In genomic region chr15:69141286-69141701, GRCh38 we compare ENCODE assay signal across 11 cellular contexts. TPM values are rescaled to one million over a fixed set of nuclear protein-coding genes. Genes with fewer than 3 reads are reported as not detected.
DNase-seq lines count a peak whose midpoint lies in the region; ATAC-seq and TF ChIP-seq lines count a peak whose summit lies in the region.
"Had no signal": no experiment of that assay in that cellular context is flagged by ENCODE, and none has a peak within 500 bp of the region (broad histone marks: within the 10 kb centered on the region; RNA-seq: fewer than 3 reads in every experiment).

No MANE protein-coding gene starts in this region.

- H3K36me3 ChIP-seq in HEK293 (ENCODE audit: control insufficient read depth in 2 of 2, insufficient read depth in 1 of 2, low read length in 2 of 2) (no peaks in the 10 kb centered on the region), PC-3 (ENCODE audit: low read depth, low read length) (no peaks in the 10 kb centered on the region)
- H3K36me3 ChIP-seq: left ventricle myocardium inferior, thyroid gland had no signal

- H3K4me3 ChIP-seq in HEK293 (ENCODE audit: low read depth, low read length): no peak overlapping the region
- H3K4me3 ChIP-seq in PC-3 (ENCODE audit: low read length): no peak overlapping the region
- no peak overlapping the region for H3K4me3 ChIP-seq in epithelial cell of proximal tubule (ENCODE audit: low read depth, low read length)
- H3K4me3 ChIP-seq: left ventricle myocardium inferior, thyroid gland had no signal

- CTCF ChIA-PET in HEK293 (lab: Yijun Ruan, JAX): interaction anchor here (0.7 to 1.4 kb wide), 6 partner anchors 9 to 253 kb away, joined by 3 to 7 read pairs (median 3); no protein-coding TSS in a partner anchor
- CTCF ChIA-PET in PC-3 (lab: Charles Lee): interaction anchor here (0.6 kb wide), 2 partner anchors 119 to 633 kb away, joined by 3 to 9 read pairs; no protein-coding TSS in a partner anchor

- no TSS peak for BruUV-seq in PC-3 (replicated peaks; lab: Mats Ljungman, UMichigan)

- POLR2A ChIA-PET in HEK293 (lab: Yijun Ruan, JAX): interaction anchor here (1.4 kb wide), 1 partner anchor 19 kb away, joined by 5 read pairs; the partner anchor contains the start of gene GLCE
- POLR2A ChIA-PET in PC-3 (lab: Charles Lee; ENCODE audit: unreplicated experiment): interaction anchor here (0.6 kb wide), 1 partner anchor 107 kb away, joined by 3 read pairs; no protein-coding TSS in a partner anchor

- no peak overlapping the region for H3K27ac ChIP-seq in HEK293 (ENCODE audit: extremely low read depth, low read depth, low read length)
- H3K27ac ChIP-seq in PC-3 (ENCODE audit: low read length): no peak overlapping the region
- H3K27ac ChIP-seq: left ventricle myocardium inferior, thyroid gland had no signal

- H3K27me3 ChIP-seq in PC-3 (ENCODE audit: low read length): no peaks in the 10 kb centered on the region
- H3K27me3 ChIP-seq: thyroid gland had no signal

- peaks cover 42% of the 10 kb centered on the region for H3K4me1 ChIP-seq in HEK293 (ENCODE audit: control insufficient read depth, insufficient read depth, low read length)
- no peaks in the 10 kb centered on the region; the same call in 1 of the 2 replicates for H3K4me1 ChIP-seq in PC-3 (ENCODE audit: insufficient read depth, low read length)
- H3K4me1 ChIP-seq: left ventricle myocardium inferior, thyroid gland had no signal

- no peak overlapping the region for H2AFZ ChIP-seq in PC-3 (ENCODE audit: low read length)

- H3K9ac ChIP-seq in PC-3 (ENCODE audit: low read length): no peak overlapping the region

- intact Hi-C loops in PC-3 (cut with micrococcal nuclease) (no loop called here), left ventricle myocardium superior (cut with micrococcal nuclease) (no loop called here)

- H3K9me2 ChIP-seq in PC-3 (replicated peaks; ENCODE audit: low read length): no peaks in the 10 kb centered on the region

- DNase-seq in PC-3 (peak; percentile 55), epithelial cell of proximal tubule (ENCODE audit: low read depth) (no peak), renal cortical epithelial cell (ENCODE audit: low read depth) (peak; percentile 75), retina (no peak), left ventricle myocardium superior (no peak)
- no peak for DNase-seq in activated CD8-positive, alpha-beta memory T cell treated with anti-CD3 and anti-CD28 coated beads, Interleukin-2, amount 50 U/mL, for 48 hours
- DNase-seq: activated effector memory CD4-positive, alpha-beta T cell treated with anti-CD3 and anti-CD28 coated beads, Interleukin-2, amount 50 U/mL, for 16 hours; Karpas-422; left ventricle myocardium inferior; thyroid gland had no signal

- H3K4me2 ChIP-seq in PC-3 (ENCODE audit: low read length): no peak overlapping the region

- H4K20me1 ChIP-seq in PC-3 (ENCODE audit: low read length): no peaks in the 10 kb centered on the region

- H3K9me3 ChIP-seq in HEK293 (ENCODE audit: control insufficient read depth, insufficient read depth, low read depth, low read length) (no peaks in the 10 kb centered on the region), PC-3 (ENCODE audit: low read length) (no peaks in the 10 kb centered on the region)
- H3K9me3 ChIP-seq: left ventricle myocardium inferior, thyroid gland had no signal

- H3K79me2 ChIP-seq in PC-3 (ENCODE audit: low read length): no peaks in the 10 kb centered on the region

- TF ChIP-seq CTCF in HEK293 (tag by site-specific recombination; IDR thresholded peaks at IDR 0.05): no peak
- TF ChIP-seq CTCF in PC-3 (conservative IDR thresholded peaks at IDR 0.05; ENCODE audit: low read depth, low read length): 0 out of 2 replicates have a peak, but pooled peaks have one; percentile 13
- TF ChIP-seq CTCF in epithelial cell of proximal tubule (conservative IDR thresholded peaks at IDR 0.05; ENCODE audit: low read depth, low read length): peak; percentile 36

- H3F3A ChIP-seq in PC-3 (ENCODE audit: low read length, unreplicated experiment): no peaks in the 10 kb centered on the region

- peak; percentile 73 for ATAC-seq in PC-3
- no peak for ATAC-seq in left ventricle myocardium superior

TF ChIP-seq in HEK293, 187 proteins besides CTCF, POLR2A, EP300 and RAD21:
- TF ChIP-seq, protein P1, sequence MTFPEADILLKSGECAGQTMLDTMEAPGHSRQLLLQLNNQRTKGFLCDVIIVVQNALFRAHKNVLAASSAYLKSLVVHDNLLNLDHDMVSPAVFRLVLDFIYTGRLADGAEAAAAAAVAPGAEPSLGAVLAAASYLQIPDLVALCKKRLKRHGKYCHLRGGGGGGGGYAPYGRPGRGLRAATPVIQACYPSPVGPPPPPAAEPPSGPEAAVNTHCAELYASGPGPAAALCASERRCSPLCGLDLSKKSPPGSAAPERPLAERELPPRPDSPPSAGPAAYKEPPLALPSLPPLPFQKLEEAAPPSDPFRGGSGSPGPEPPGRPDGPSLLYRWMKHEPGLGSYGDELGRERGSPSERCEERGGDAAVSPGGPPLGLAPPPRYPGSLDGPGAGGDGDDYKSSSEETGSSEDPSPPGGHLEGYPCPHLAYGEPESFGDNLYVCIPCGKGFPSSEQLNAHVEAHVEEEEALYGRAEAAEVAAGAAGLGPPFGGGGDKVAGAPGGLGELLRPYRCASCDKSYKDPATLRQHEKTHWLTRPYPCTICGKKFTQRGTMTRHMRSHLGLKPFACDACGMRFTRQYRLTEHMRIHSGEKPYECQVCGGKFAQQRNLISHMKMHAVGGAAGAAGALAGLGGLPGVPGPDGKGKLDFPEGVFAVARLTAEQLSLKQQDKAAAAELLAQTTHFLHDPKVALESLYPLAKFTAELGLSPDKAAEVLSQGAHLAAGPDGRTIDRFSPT (tag by site-specific recombination; IDR thresholded peaks at IDR 0.05): no peak
- TF ChIP-seq PRDM1 (tag by site-specific recombination; IDR thresholded peaks at IDR 0.05) (no peak), ZNF658 (tag by site-specific recombination; IDR thresholded peaks at IDR 0.05) (no peak), ZNF571 (tag by site-specific recombination; IDR thresholded peaks at IDR 0.05) (no peak), ZBTB8A (tag by site-specific recombination; IDR thresholded peaks at IDR 0.05) (peak; percentile 86), ZNF529 (tag by site-specific recombination; IDR thresholded peaks at IDR 0.05; ENCODE audit: insufficient replicate concordance) (no peak), ZNF114 (tag by site-specific recombination; IDR thresholded peaks at IDR 0.05) (no peak), ZFP37 (tag by site-specific recombination; IDR thresholded peaks at IDR 0.05) (no peak), ZNF140 (tag by site-specific recombination; IDR thresholded peaks at IDR 0.05) (no peak), SP7 (tag by site-specific recombination; IDR thresholded peaks at IDR 0.05) (peak; percentile 92), ZNF677 (tag by site-specific recombination; IDR thresholded peaks at IDR 0.05) (no peak), KLF1 (tag by site-specific recombination; IDR thresholded peaks at IDR 0.05) (no peak), ZNF513 (tag by site-specific recombination; IDR thresholded peaks at IDR 0.05) (no peak), IKZF3 (tag by site-specific recombination; IDR thresholded peaks at IDR 0.05) (no peak), ZSCAN30 (tag by site-specific recombination; IDR thresholded peaks at IDR 0.05) (no peak), ZNF555 (tag by site-specific recombination; conservative IDR thresholded peaks at IDR 0.05) (no peak)

RNA-seq across cellular contexts. Expression of gene GLCE, which starts 19.1 kb away (rescaled TPM):
- 11.1 and 15.4 TPM in 2 replicates for total RNA-seq in PC-3 (2014; rRNA removed)
- 12.7 and 17.7 TPM in 2 replicates for total RNA-seq in epithelial cell of proximal tubule
- total RNA-seq in renal cortical epithelial cell: 15.9 and 23.8 TPM in 2 replicates
- total RNA-seq in left ventricle myocardium superior: 8.4 TPM

Comparison
In these comparisons a context has a peak if more than half of its experiments do, and no peak if none do; other contexts are left out.
1. DNase-seq: peak in PC-3 (single experiment) and renal cortical epithelial cell (single experiment); none in epithelial cell of proximal tubule (single experiment), activated CD8-positive, alpha-beta memory T cell treated with anti-CD3 and anti-CD28 coated beads, Interleukin-2, amount 50 U/mL, for 48 hours (single experiment), retina (single experiment) and left ventricle myocardium superior (single experiment).